ENCODE assay signal across 8 cellular contexts in the genomic region with DNA sequence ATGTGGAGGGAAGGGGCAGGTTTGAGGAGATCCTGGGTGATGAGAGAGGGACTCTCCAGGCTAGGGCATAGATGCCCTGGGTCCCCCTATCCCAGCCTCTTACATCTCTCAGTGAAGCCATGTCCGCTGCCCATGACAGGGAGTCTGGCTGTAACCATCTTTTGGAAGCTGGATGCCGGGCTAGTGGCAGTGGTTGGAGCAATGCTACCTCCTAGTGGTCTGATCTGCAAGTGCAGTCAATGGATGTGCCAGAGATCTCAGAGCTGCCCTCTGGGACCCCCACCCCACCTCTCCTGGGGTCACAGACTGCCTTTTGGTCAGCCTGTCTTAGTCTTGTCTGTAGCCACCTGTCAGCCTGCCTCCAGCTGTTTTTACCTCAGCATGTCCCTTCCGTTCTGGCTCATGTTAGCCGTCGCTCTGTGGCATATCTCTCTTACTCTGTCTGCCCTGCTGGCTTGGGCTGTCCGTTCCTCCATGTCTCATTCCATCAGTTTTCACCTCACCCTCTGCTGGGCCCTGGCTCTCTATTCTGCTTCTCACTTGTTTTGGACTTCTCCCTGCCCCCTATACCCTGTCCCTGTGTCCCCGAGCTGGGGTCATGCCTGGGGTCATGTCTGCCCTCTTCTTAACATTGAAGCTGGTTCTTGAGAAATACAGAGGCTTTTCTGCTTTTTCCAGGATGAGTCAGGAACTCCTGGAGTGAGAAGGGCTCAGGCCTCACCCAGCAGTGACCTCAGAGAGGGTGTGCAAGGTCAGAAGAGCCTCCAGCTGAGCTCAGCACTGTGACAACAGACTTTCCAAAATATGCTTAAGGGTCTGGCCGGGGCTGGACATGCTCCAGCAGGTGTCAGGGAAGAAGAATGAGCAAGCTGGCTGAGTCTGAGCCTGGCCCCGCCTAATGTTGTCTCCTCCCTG. TPM values are rescaled to one million over a fixed set of nuclear protein-coding genes. Genes with fewer than 3 reads are reported as not detected.
DNase-seq lines count a peak whose midpoint lies in the region; ATAC-seq, FAIRE-seq and TF ChIP-seq lines count a peak whose summit lies in the region.

No MANE protein-coding gene starts in this region.

- H3K27ac Mint-ChIP-seq in activated naive CD4-positive, alpha-beta T cell treated with anti-CD3 and anti-CD28 coated beads for 36 hours = no peak overlapping the region
- no peak overlapping the region for H3K27ac Mint-ChIP-seq in osteocyte (ENCODE audit: unreplicated experiment)

- H3K9me3 Mint-ChIP-seq in activated naive CD4-positive, alpha-beta T cell treated with anti-CD3 and anti-CD28 coated beads for 36 hours = no peaks in the 10 kb centered on the region
- no peaks in the 10 kb centered on the region for H3K9me3 Mint-ChIP-seq in osteocyte (ENCODE audit: unreplicated experiment)

- H3K4me3 Mint-ChIP-seq in activated naive CD4-positive, alpha-beta T cell treated with anti-CD3 and anti-CD28 coated beads for 36 hours = no peak overlapping the region
- H3K4me3 Mint-ChIP-seq in osteocyte (ENCODE audit: unreplicated experiment) = no peak overlapping the region

- no peaks in the 10 kb centered on the region for H3K36me3 Mint-ChIP-seq in activated naive CD4-positive, alpha-beta T cell treated with anti-CD3 and anti-CD28 coated beads for 36 hours (ENCODE audit: low read depth)
- no peaks in the 10 kb centered on the region for H3K36me3 Mint-ChIP-seq in osteocyte (ENCODE audit: unreplicated experiment)

- no peaks in the 10 kb centered on the region for H3K4me1 Mint-ChIP-seq in activated naive CD4-positive, alpha-beta T cell treated with anti-CD3 and anti-CD28 coated beads for 36 hours (ENCODE audit: low read depth)
- H3K4me1 Mint-ChIP-seq in osteocyte (ENCODE audit: unreplicated experiment) = peaks cover 16% of the 10 kb centered on the region

- peak; percentile 77 for DNase-seq in DMS53 (lab: John Stamatoyannopoulos, UW)
- peak; percentile 25 for DNase-seq in KG1 (lab: John Stamatoyannopoulos, UW)
- DNase-seq in RPMI8226 = peak; percentile 46
- DNase-seq in activated naive CD4-positive, alpha-beta T cell treated with anti-CD3 and anti-CD28 coated beads for 36 hours = peak; percentile 79
- DNase-seq in frontal cortex (ENCODE audit: low spot score in 2 of 2) = peak; percentile 65 to 74
- peak; percentile 88 for DNase-seq in osteocyte (ENCODE audit: extremely low spot score, unreplicated experiment)
- DNase-seq in urothelium cell line (ENCODE audit: low spot score) = peak; percentile 57

- CTCF ChIA-PET in activated naive CD4-positive, alpha-beta T cell treated with anti-CD3 and anti-CD28 coated beads for 36 hours (lab: Charles Lee) = interaction anchor here (0.6 to 5.6 kb wide), 29 partner anchors 16 to 633 kb away, joined by 3 to 93 read pairs (median 4); partner anchors contain the start of gene USP2

- H3K27me3 Mint-ChIP-seq in activated naive CD4-positive, alpha-beta T cell treated with anti-CD3 and anti-CD28 coated beads for 36 hours (ENCODE audit: low read depth) = peaks cover 4% of the 10 kb centered on the region
- H3K27me3 Mint-ChIP-seq in osteocyte (ENCODE audit: unreplicated experiment) = peaks cover 31% of the 10 kb centered on the region

- no peak for FAIRE-seq in frontal cortex (lab: Jason Lieb, UNC)
- FAIRE-seq in urothelium cell line (lab: Jason Lieb, UNC) = no peak

- intact Hi-C loops in activated naive CD4-positive, alpha-beta T cell treated with anti-CD3 and anti-CD28 coated beads for 36 hours (cut with micrococcal nuclease) = loop anchor here (1.0 kb wide), 2 partner anchors 94 to 119 kb away; partner anchors contain the start of gene USP2

- TF ChIP-seq CTCF in osteocyte (IDR thresholded peaks at IDR 0.05) = peak; percentile 97

- no peak for ATAC-seq in GM21717 (IDR thresholded peaks at IDR 0.05; ENCODE audit: unreplicated experiment)

RNA-seq across cellular contexts. Expression of gene THY1, which starts 52.0 kb away (rescaled TPM):
- total RNA-seq in activated naive CD4-positive, alpha-beta T cell treated with anti-CD3 and anti-CD28 coated beads for 36 hours = under 1 TPM; 0.07 to 0.17 TPM
- 15.1 TPM for total RNA-seq in frontal cortex
- total RNA-seq in osteocyte = 11.3 and 14.0 TPM in 2 replicates

Comparison
In these comparisons a context has a peak if more than half of its experiments do, and no peak if none do; other contexts are left out.
1. DNase-seq: peak in every context shown above with its lines; median percentile 88 in osteocyte; 79 in activated naive CD4-positive, alpha-beta T cell treated with anti-CD3 and anti-CD28 coated beads for 36 hours; 77 in DMS53; 70 in frontal cortex; 57 in urothelium cell line; 46 in RPMI8226; 25 in KG1.
2. RNA of gene THY1, which starts 52.0 kb away (total RNA-seq): 15.1 TPM in frontal cortex (single experiment) and 11.3 to 14.0 TPM in osteocyte; 0.07 to 0.17 TPM in activated naive CD4-positive, alpha-beta T cell treated with anti-CD3 and anti-CD28 coated beads for 36 hours; every median in the first group is over 10 times any median in the second.